ENCODE assay signal across 6 cellular contexts in genomic region chr22:41563051-41563711, GRCh38. TPM values are rescaled to one million over a fixed set of nuclear protein-coding genes. Genes with fewer than 3 reads are reported as not detected.
DNase-seq lines count a peak whose midpoint lies in the region; FAIRE-seq and TF ChIP-seq lines count a peak whose summit lies in the region.
"Had no signal": no experiment of that assay in that cellular context is flagged by ENCODE, and none has a peak within 500 bp of the region (broad histone marks: within the 10 kb centered on the region; RNA-seq: fewer than 3 reads in every experiment).

No MANE protein-coding gene starts in this region.

- no peak for TF ChIP-seq CTCF in fibroblast of the aortic adventitia (IDR thresholded peaks at IDR 0.05; ENCODE audit: insufficient read depth, low read length)

- peak; percentile 63 for DNase-seq in NCI-H226
- peak; percentile 65 for DNase-seq in fibroblast of the aortic adventitia (ENCODE audit: low read depth)
- DNase-seq in urothelium cell line (ENCODE audit: low spot score) = peak; percentile 86
- no peak for DNase-seq in HPDE6-E6E7 (ENCODE audit: extremely low spot score)
- no peak for DNase-seq in activated CD4-positive, alpha-beta T cell treated with anti-CD3 and anti-CD28 coated beads, Interleukin-2, amount 50 U/mL, for 1 hour
- DNase-seq: activated CD8-positive, alpha-beta memory T cell treated with anti-CD3 and anti-CD28 coated beads, Interleukin-2, amount 50 U/mL, for 48 hours had no signal

- peak overlapping the region; percentile 28 for H3K4me3 ChIP-seq in fibroblast of the aortic adventitia (ENCODE audit: low read depth, low read length)

- FAIRE-seq in urothelium cell line (lab: Jason Lieb, UNC) = no peak

RNA-seq across cellular contexts. Expression of gene CSDC2, which starts 2.4 kb away (rescaled TPM):
- 3.3 and 3.8 TPM in 2 replicates for total RNA-seq in fibroblast of the aortic adventitia (ENCODE audit: low replicate concordance)

RNA-seq across cellular contexts. Expression of gene POLR3H, which starts 18.9 kb away (rescaled TPM):
- 18.7 and 27.7 TPM in 2 replicates for total RNA-seq in fibroblast of the aortic adventitia (ENCODE audit: low replicate concordance)

RNA-seq across cellular contexts. Expression of gene PMM1, which starts 26.5 kb away (rescaled TPM):
- 29.0 and 37.9 TPM in 2 replicates for total RNA-seq in fibroblast of the aortic adventitia (ENCODE audit: low replicate concordance)

RNA-seq across cellular contexts. Expression of gene DESI1, which starts 57.7 kb away (rescaled TPM):
- 4.8 and 20.8 TPM in 2 replicates for total RNA-seq in fibroblast of the aortic adventitia (ENCODE audit: low replicate concordance)

RNA-seq across cellular contexts. Expression of gene XRCC6, which starts 57.9 kb away (rescaled TPM):
- total RNA-seq in fibroblast of the aortic adventitia (ENCODE audit: low replicate concordance) = 214 and 276 TPM in 2 replicates

Comparison
In these comparisons a context has a peak if more than half of its experiments do, and no peak if none do; other contexts are left out.
1. DNase-seq: peak in NCI-H226 (single experiment), fibroblast of the aortic adventitia (single experiment) and urothelium cell line (single experiment); none in HPDE6-E6E7 (single experiment) and activated CD4-positive, alpha-beta T cell treated with anti-CD3 and anti-CD28 coated beads, Interleukin-2, amount 50 U/mL, for 1 hour (single experiment).